1 cellular context compared by ENCODE assay signal in genomic region chr1:113608371-113608770, GRCh38.
TF ChIP-seq lines count a peak whose summit lies in the region.

No MANE protein-coding gene starts in this region.

TF ChIP-seq in GM23338, 12 proteins besides CTCF, POLR2A, EP300 and RAD21 (continued from another document):
- TF ChIP-seq ZNF462 (CRISPR knock-in tag; IDR thresholded peaks at IDR 0.05): no peak
- no peak for TF ChIP-seq EZH2phosphoT487 (IDR thresholded peaks at IDR 0.05; ENCODE audit: unreplicated experiment)
- no peak for TF ChIP-seq CREB1 (CRISPR knock-in tag; IDR thresholded peaks at IDR 0.05; ENCODE audit: low read depth)
- no peak for TF ChIP-seq POLR2AphosphoS5 (IDR thresholded peaks at IDR 0.05; ENCODE audit: low read depth)
